Comparison of ENCODE assay signal across 14 cellular contexts in the genomic region with DNA sequence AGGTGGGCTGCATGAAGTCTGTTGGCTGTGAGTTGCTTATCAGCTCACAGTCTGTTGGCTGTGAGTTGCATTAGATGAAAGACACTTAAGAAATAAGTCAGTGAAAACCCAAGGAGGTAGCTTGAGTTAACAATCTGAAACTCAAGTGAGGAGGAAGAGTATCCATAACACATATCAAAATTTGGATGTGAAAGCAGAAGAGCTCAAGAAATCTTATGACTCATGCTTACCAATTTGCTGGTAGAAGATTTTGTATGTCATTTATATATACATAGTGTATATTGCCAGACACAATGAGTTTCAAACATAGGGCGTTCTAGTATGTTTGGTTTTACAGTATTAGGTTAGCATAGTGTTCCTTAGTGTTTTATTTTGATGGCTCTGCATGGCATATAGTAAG.
DNase-seq lines count a peak whose midpoint lies in the region; ATAC-seq lines count a peak whose summit lies in the region.
"Had no signal": no experiment of that assay in that cellular context is flagged by ENCODE, and none has a peak within 500 bp of the region (broad histone marks: within the 10 kb centered on the region; RNA-seq: fewer than 3 reads in every experiment).

No MANE protein-coding gene starts in this region.

- H3K4me1 Mint-ChIP-seq in activated T-cell treated with anti-CD3 and anti-CD28 coated beads, Interleukin-2, amount 50 U/mL, for 72 hours (ENCODE audit: low read depth): peaks cover 68% of the 10 kb centered on the region
- peaks cover 46% of the 10 kb centered on the region for H3K4me1 Mint-ChIP-seq in stimulated activated effector memory CD8-positive, alpha-beta T cell treated with anti-CD3 and anti-CD28 coated beads, Interleukin-12 subunit alpha, Interleukin-12 subunit beta, amount 100 ng/mL, for 72 hours

- peak overlapping the region; percentile 61 to 63 for H3K4me3 Mint-ChIP-seq in activated T-cell treated with anti-CD3 and anti-CD28 coated beads, Interleukin-2, amount 50 U/mL, for 72 hours
- H3K4me3 Mint-ChIP-seq in stimulated activated effector memory CD8-positive, alpha-beta T cell treated with anti-CD3 and anti-CD28 coated beads, Interleukin-12 subunit alpha, Interleukin-12 subunit beta, amount 100 ng/mL, for 72 hours: no peak overlapping the region
- H3K4me3 Mint-ChIP-seq: CD8-positive, alpha-beta memory T cell had no signal

- no peaks in the 10 kb centered on the region for H3K27me3 Mint-ChIP-seq in activated T-cell treated with anti-CD3 and anti-CD28 coated beads, Interleukin-2, amount 50 U/mL, for 72 hours (ENCODE audit: low read depth)

- ATAC-seq in activated T-cell treated with anti-CD3 and anti-CD28 coated beads, Interleukin-2, amount 50 U/mL, for 72 hours (replicated peaks in 1 of 2): peak; percentile 75 to 78
- peak; percentile 38 for ATAC-seq in HG02610 (IDR thresholded peaks at IDR 0.05; ENCODE audit: unreplicated experiment)
- peak; percentile 37 for ATAC-seq in HG03558 (IDR thresholded peaks at IDR 0.05; ENCODE audit: extremely low read depth, unreplicated experiment)
- peak; percentile 69 for ATAC-seq in stimulated activated effector memory CD8-positive, alpha-beta T cell treated with anti-CD3 and anti-CD28 coated beads, Interleukin-12 subunit alpha, Interleukin-12 subunit beta, amount 100 ng/mL, for 72 hours
- ATAC-seq: left cardiac atrium had no signal

- peaks cover 5 to 7% of the 10 kb centered on the region in 2 donors for H3K36me3 Mint-ChIP-seq in activated T-cell treated with anti-CD3 and anti-CD28 coated beads, Interleukin-2, amount 50 U/mL, for 72 hours (ENCODE audit: insufficient read depth in 2 of 2)
- no peaks in the 10 kb centered on the region for H3K36me3 Mint-ChIP-seq in stimulated activated effector memory CD8-positive, alpha-beta T cell treated with anti-CD3 and anti-CD28 coated beads, Interleukin-12 subunit alpha, Interleukin-12 subunit beta, amount 100 ng/mL, for 72 hours
- H3K36me3 Mint-ChIP-seq: CD8-positive, alpha-beta memory T cell had no signal

- peaks cover 2 to 3% of the 10 kb centered on the region in 2 donors for H3K9me3 Mint-ChIP-seq in activated T-cell treated with anti-CD3 and anti-CD28 coated beads, Interleukin-2, amount 50 U/mL, for 72 hours
- H3K9me3 Mint-ChIP-seq in stimulated activated effector memory CD8-positive, alpha-beta T cell treated with anti-CD3 and anti-CD28 coated beads, Interleukin-12 subunit alpha, Interleukin-12 subunit beta, amount 100 ng/mL, for 72 hours: peaks cover 7% of the 10 kb centered on the region
- H3K9me3 Mint-ChIP-seq: CD8-positive, alpha-beta memory T cell had no signal

- no peak for DNase-seq in activated T-cell treated with anti-CD3 and anti-CD28 coated beads, Interleukin-2, amount 50 U/mL, for 72 hours
- DNase-seq in activated T-cell treated with anti-CD3 and anti-CD28 coated beads, Interleukin-2, amount 50 U/mL, for 48 hours: no peak
- no peak for DNase-seq in stimulated activated effector memory CD8-positive, alpha-beta T cell treated with anti-CD3 and anti-CD28 coated beads, Interleukin-12 subunit alpha, Interleukin-12 subunit beta, amount 100 ng/mL, for 72 hours (ENCODE audit: low spot score in 2 of 2)
- no peak for DNase-seq in NCI-H2171 (lab: John Stamatoyannopoulos, UW)
- no peak for DNase-seq in NCI-H146 (lab: John Stamatoyannopoulos, UW)
- DNase-seq in COR-L47 (lab: John Stamatoyannopoulos, UW): no peak
- DNase-seq: CD8-positive, alpha-beta memory T cell; KG1; left cardiac atrium; NCI-H1694; ovary; small intestine had no signal

- peak overlapping the region; percentile 68 for H3K27ac Mint-ChIP-seq in activated T-cell treated with anti-CD3 and anti-CD28 coated beads, Interleukin-2, amount 50 U/mL, for 72 hours
- no peak overlapping the region for H3K27ac Mint-ChIP-seq in stimulated activated effector memory CD8-positive, alpha-beta T cell treated with anti-CD3 and anti-CD28 coated beads, Interleukin-12 subunit alpha, Interleukin-12 subunit beta, amount 100 ng/mL, for 72 hours
- H3K27ac Mint-ChIP-seq: CD8-positive, alpha-beta memory T cell had no signal
